ENCODE assay signal across 19 cellular contexts in the genomic region with DNA sequence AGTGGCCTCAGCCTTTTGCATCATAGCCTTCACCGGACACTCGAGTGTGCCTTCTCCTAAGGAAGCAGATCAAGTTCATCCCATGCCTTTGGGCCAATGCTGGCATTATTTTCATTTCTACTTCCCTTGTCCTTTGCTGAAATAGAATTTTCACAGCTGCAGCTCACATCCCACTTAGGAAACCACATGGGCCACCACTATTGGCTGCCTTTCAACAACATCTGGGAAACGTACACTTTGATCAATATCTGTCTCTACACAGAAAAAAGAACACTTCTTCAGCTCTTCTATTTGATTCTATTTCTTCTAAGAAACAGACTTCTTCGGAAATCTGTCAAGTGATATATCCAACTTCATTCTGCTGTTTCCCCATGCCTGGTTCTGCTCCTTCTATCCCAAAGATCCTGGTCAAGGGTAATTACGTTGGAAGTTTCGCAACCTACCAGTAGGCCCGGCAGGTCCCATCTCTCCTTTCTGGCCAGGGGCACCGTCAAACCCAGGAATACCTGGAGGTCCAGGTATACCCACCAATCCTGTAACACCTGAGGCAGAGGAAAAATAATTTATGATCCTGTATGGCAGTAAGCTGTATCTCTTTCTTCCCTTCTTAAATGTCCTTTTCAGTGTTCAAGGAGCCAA.
"Had no signal": no experiment of that assay in that cellular context is flagged by ENCODE, and none has a peak within 500 bp of the region (broad histone marks: within the 10 kb centered on the region; RNA-seq: fewer than 3 reads in every experiment).

No MANE protein-coding gene starts in this region.

- DNase-seq: activated CD4-positive, alpha-beta memory T cell treated with anti-CD3 and anti-CD28 coated beads for 36 hours; activated CD4-positive, alpha-beta T cell treated with anti-CD3 and anti-CD28 coated beads for 36 hours; activated naive CD4-positive, alpha-beta T cell treated with Interleukin-2 at 50 U/mL for 16 hours; activated naive CD8-positive, alpha-beta T cell treated with anti-CD3 and anti-CD28 coated beads, Interleukin-2, amount 10 ng/mL, durations not matched to agents 7 days and 5 days; activated T-cell treated with anti-CD3 and anti-CD28 coated beads for 4 hours; central memory CD4-positive, alpha-beta T cell; colonic mucosa; erythroblast; hypothalamus; naive B cell; ovary; stimulated activated CD4-positive, alpha-beta T cell treated with anti-CD3 and anti-CD28 coated beads, Interleukin-4, amount 100 ng/mL, for 24 hours; T-helper 2 cell; testis; upper lobe of right lung had no signal

- H3K27ac ChIP-seq: colonic mucosa, ovary, testis, upper lobe of right lung had no signal

- H3K36me3 ChIP-seq: colonic mucosa, ovary had no signal

- H3K4me3 ChIP-seq: colonic mucosa, ovary, testis, upper lobe of right lung had no signal

- ATAC-seq: activated CD4-positive, alpha-beta T cell treated with anti-CD3 and anti-CD28 coated beads for 36 hours; left lobe of liver; sciatic nerve; stimulated activated memory B cell treated with anti-CD40 and anti-IgM and Interleukin-4, amounts not matched to agents 10 μg/mL and 1 μg/mL and 100 μg/mL, for 72 hours; upper lobe of right lung; WTC11 had no signal

- H3K9me3 ChIP-seq: colonic mucosa, ovary, testis, upper lobe of right lung had no signal

- H3K4me1 ChIP-seq: colonic mucosa, testis had no signal

- H3K27me3 ChIP-seq: colonic mucosa, ovary, testis, upper lobe of right lung had no signal
